ENCODE assay signal across 25 cellular contexts in the genomic region with DNA sequence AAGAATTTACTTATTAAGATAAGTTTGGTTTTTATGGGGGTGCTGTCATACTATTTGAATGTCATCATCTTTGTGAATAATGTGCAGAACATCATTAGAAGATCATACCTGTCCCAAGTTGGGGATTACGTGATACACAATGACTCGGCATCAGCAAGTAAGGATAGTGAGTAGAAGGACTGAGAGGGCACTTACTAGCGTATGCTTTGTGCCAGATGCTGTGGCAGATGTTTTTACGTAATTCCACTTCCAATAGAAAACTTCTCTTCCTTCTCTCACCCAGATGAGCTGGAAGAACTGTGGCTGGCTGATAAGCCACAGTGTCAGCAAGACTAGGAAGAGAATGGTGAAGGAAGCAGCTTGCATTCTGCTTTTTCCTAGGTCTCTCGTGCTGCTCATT. TPM values are rescaled to one million over a fixed set of nuclear protein-coding genes. Genes with fewer than 3 reads are reported as not detected.
"Had no signal": no experiment of that assay in that cellular context is flagged by ENCODE, and none has a peak within 500 bp of the region (broad histone marks: within the 10 kb centered on the region; RNA-seq: fewer than 3 reads in every experiment).

No MANE protein-coding gene starts in this region.

- H3K27ac ChIP-seq: brain microvascular endothelial cell, coronary artery, esophagus squamous epithelium, sigmoid colon, stomach, vagina had no signal

- H3K4me3 ChIP-seq: coronary artery, esophagus squamous epithelium, sigmoid colon, stomach, vagina had no signal

- H3K27me3 Mint-ChIP-seq: activated CD4-positive, alpha-beta memory T cell treated with anti-CD3 and anti-CD28 coated beads for 36 hours; activated CD4-positive, alpha-beta T cell treated with anti-CD3 and anti-CD28 coated beads for 36 hours; activated naive CD8-positive, alpha-beta T cell treated with anti-CD3 and anti-CD28 coated beads, Interleukin-2, amount 10 ng/mL, durations not matched to agents 7 days and 5 days; activated T-helper 17 cell treated with anti-CD3 and anti-CD28 coated beads, Interleukin-2, amount 50 U/mL, for 72 hours; central memory CD8-positive, alpha-beta T cell had no signal

- H3K4me3 Mint-ChIP-seq: activated CD4-positive, alpha-beta memory T cell treated with anti-CD3 and anti-CD28 coated beads for 36 hours; activated CD4-positive, alpha-beta T cell treated with anti-CD3 and anti-CD28 coated beads for 36 hours; activated naive CD8-positive, alpha-beta T cell treated with anti-CD3 and anti-CD28 coated beads, Interleukin-2, amount 10 ng/mL, durations not matched to agents 7 days and 5 days; activated T-helper 17 cell treated with anti-CD3 and anti-CD28 coated beads, Interleukin-2, amount 50 U/mL, for 72 hours; central memory CD8-positive, alpha-beta T cell; nephron; stimulated activated effector memory CD8-positive, alpha-beta T cell treated with anti-CD3 and anti-CD28 coated beads, Interleukin-12 subunit alpha, Interleukin-12 subunit beta, amount 100 ng/mL, for 72 hours had no signal

- H3K36me3 ChIP-seq: brain microvascular endothelial cell, sigmoid colon, vagina had no signal

- DNase-seq: activated CD4-positive, alpha-beta memory T cell treated with anti-CD3 and anti-CD28 coated beads for 36 hours; activated CD4-positive, alpha-beta T cell treated with anti-CD3 and anti-CD28 coated beads for 36 hours; activated naive CD4-positive, alpha-beta T cell; activated naive CD8-positive, alpha-beta T cell treated with anti-CD3 and anti-CD28 coated beads, Interleukin-2, amount 10 ng/mL, durations not matched to agents 7 days and 5 days; activated T-cell treated with anti-CD3 and anti-CD28 coated beads for 4 hours; anterior cingulate cortex; brain microvascular endothelial cell; effector CD4-positive, alpha-beta T cell; esophagus squamous epithelium; foreskin melanocyte; glutamatergic neuron; midbrain; nucleus accumbens; sigmoid colon; stimulated activated CD4-positive, alpha-beta T cell treated with anti-CD3 and anti-CD28 coated beads, Interleukin-4, amount 100 ng/mL, for 24 hours; stomach; trophoblast cell had no signal

- ATAC-seq: activated CD4-positive, alpha-beta T cell treated with anti-CD3 and anti-CD28 coated beads for 36 hours; activated T-helper 17 cell treated with anti-CD3 and anti-CD28 coated beads, Interleukin-2, amount 50 U/mL, for 72 hours; left lobe of liver; stimulated activated effector memory CD8-positive, alpha-beta T cell treated with anti-CD3 and anti-CD28 coated beads, Interleukin-12 subunit alpha, Interleukin-12 subunit beta, amount 100 ng/mL, for 72 hours had no signal

- H3K9me3 ChIP-seq: esophagus squamous epithelium, sigmoid colon, stomach, vagina had no signal

- H3K27me3 ChIP-seq: brain microvascular endothelial cell, esophagus squamous epithelium, sigmoid colon, stomach, vagina had no signal

- H3K9me3 Mint-ChIP-seq: activated CD4-positive, alpha-beta memory T cell treated with anti-CD3 and anti-CD28 coated beads for 36 hours; activated naive CD8-positive, alpha-beta T cell treated with anti-CD3 and anti-CD28 coated beads, Interleukin-2, amount 10 ng/mL, durations not matched to agents 7 days and 5 days; activated T-helper 17 cell treated with anti-CD3 and anti-CD28 coated beads, Interleukin-2, amount 50 U/mL, for 72 hours; central memory CD8-positive, alpha-beta T cell; nephron; stimulated activated effector memory CD8-positive, alpha-beta T cell treated with anti-CD3 and anti-CD28 coated beads, Interleukin-12 subunit alpha, Interleukin-12 subunit beta, amount 100 ng/mL, for 72 hours had no signal

- H3K27ac Mint-ChIP-seq: activated CD4-positive, alpha-beta memory T cell treated with anti-CD3 and anti-CD28 coated beads for 36 hours; activated CD4-positive, alpha-beta T cell treated with anti-CD3 and anti-CD28 coated beads for 36 hours; activated naive CD8-positive, alpha-beta T cell treated with anti-CD3 and anti-CD28 coated beads, Interleukin-2, amount 10 ng/mL, durations not matched to agents 7 days and 5 days; activated T-helper 17 cell treated with anti-CD3 and anti-CD28 coated beads, Interleukin-2, amount 50 U/mL, for 72 hours; nephron; stimulated activated effector memory CD8-positive, alpha-beta T cell treated with anti-CD3 and anti-CD28 coated beads, Interleukin-12 subunit alpha, Interleukin-12 subunit beta, amount 100 ng/mL, for 72 hours had no signal

- H3K4me1 ChIP-seq: esophagus squamous epithelium, sigmoid colon, stomach, vagina had no signal

- FAIRE-seq: keratinocyte had no signal

- H3K4me1 Mint-ChIP-seq: activated naive CD8-positive, alpha-beta T cell treated with anti-CD3 and anti-CD28 coated beads, Interleukin-2, amount 10 ng/mL, durations not matched to agents 7 days and 5 days; central memory CD8-positive, alpha-beta T cell; nephron; stimulated activated effector memory CD8-positive, alpha-beta T cell treated with anti-CD3 and anti-CD28 coated beads, Interleukin-12 subunit alpha, Interleukin-12 subunit beta, amount 100 ng/mL, for 72 hours had no signal

RNA-seq across cellular contexts. Expression of gene TGFB2, which starts 28.1 kb away (rescaled TPM):
- total RNA-seq: activated CD4-positive, alpha-beta memory T cell treated with anti-CD3 and anti-CD28 coated beads for 36 hours; activated naive CD8-positive, alpha-beta T cell treated with anti-CD3 and anti-CD28 coated beads, Interleukin-2, amount 10 ng/mL, durations not matched to agents 7 days and 5 days; activated T-helper 17 cell treated with anti-CD3 and anti-CD28 coated beads, Interleukin-2, amount 50 U/mL, for 72 hours had no signal
